Comparison of ENCODE assay signal across 14 cellular contexts in the genomic region with DNA sequence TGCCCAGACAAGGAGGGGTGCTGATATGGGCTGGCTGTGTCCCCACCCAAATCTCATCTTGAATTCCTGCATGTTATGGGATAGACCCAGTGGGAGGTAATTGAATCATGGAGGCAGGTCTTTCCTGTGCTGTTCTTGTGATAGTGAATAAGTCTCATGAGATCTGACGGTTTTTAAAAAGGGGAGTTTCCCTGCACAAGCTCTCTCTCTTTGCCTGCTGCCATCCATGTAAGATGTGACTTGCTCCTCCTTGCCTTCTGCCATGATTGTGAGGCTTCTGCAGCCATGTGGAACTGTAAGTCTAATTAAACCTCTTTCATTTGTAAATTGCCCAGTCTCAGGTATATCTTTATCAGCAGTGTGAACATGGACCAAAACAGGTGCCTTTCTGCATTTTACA. TPM values are rescaled to one million over a fixed set of nuclear protein-coding genes. Genes with fewer than 3 reads are reported as not detected.
A peak's percentile ranks its signal among the peaks of the same experiment; 100 is the strongest.
DNase-seq lines count a peak whose midpoint lies in the region; ATAC-seq, FAIRE-seq and TF ChIP-seq lines count a peak whose summit lies in the region.
"Not testable (repeated sequence)": the region's sequence is repeated elsewhere in the genome, so short reads cannot be mapped to it uniquely, and the experiment has no call there.
"Had no signal": no experiment of that assay in that cellular context is flagged by ENCODE, and none has a peak within 500 bp of the region (broad histone marks: within the 10 kb centered on the region; RNA-seq: fewer than 3 reads in every experiment).

No MANE protein-coding gene starts in this region.

- not testable (repeated sequence) for H3K9ac ChIP-seq in IMR-90 (ENCODE audit: low read depth, low read length); HepG2 (ENCODE audit: insufficient read depth, low read depth, low read length)

- not testable (repeated sequence) for TF ChIP-seq CTCF in IMR-90 (conservative IDR thresholded peaks at IDR 0.05; ENCODE audit: low read depth, low read length); body of pancreas (IDR thresholded peaks at IDR 0.05); HepG2 (CRISPR knock-in tag; IDR thresholded peaks at IDR 0.05); nephron (IDR thresholded peaks at IDR 0.05; ENCODE audit: unreplicated experiment in 3 of 3); progenitor cell of endocrine pancreas (IDR thresholded peaks at IDR 0.05; ENCODE audit: unreplicated experiment); tibial artery (IDR thresholded peaks at IDR 0.05)

- H2AK9ac ChIP-seq in IMR-90 (replicated peaks; ENCODE audit: low read depth, low read length, poor library complexity), result not testable (repeated sequence)

- peak overlapping the region in 1 of 3 experiments; percentile 46 for H3K4me3 Mint-ChIP-seq in nephron
- not testable (repeated sequence) for H3K4me3 Mint-ChIP-seq in progenitor cell of endocrine pancreas (ENCODE audit: low read depth)

- H3K36me3 ChIP-seq in IMR-90 (ENCODE audit: control insufficient read depth, insufficient read depth, low read length); body of pancreas (replicated peaks in 1 of 2; ENCODE audit: insufficient read depth in 1 of 2, low read depth in 2 of 2); HepG2 (replicated peaks in 1 of 2; ENCODE audit: control insufficient read depth in 1 of 2, insufficient read depth in 2 of 2, low read length in 2 of 2); tibial artery: not testable (repeated sequence)

- not testable (repeated sequence) for H2BK120ac ChIP-seq in IMR-90 (ENCODE audit: low read depth, low read length)

- DNase-seq in IMR-90; body of pancreas; HepG2 (ENCODE audit: low spot score); progenitor cell of endocrine pancreas (ENCODE audit: low spot score, unreplicated experiment); tibial artery: not testable (repeated sequence)

- BruUV-seq in IMR-90 (replicated peaks; lab: Mats Ljungman, UMichigan); HepG2 (replicated peaks; lab: Mats Ljungman, UMichigan): not testable (repeated sequence)

- not testable (repeated sequence) for H3K4me2 ChIP-seq in IMR-90 (ENCODE audit: low read depth, low read length); HepG2 (ENCODE audit: low read depth, low read length)

- not testable (repeated sequence) for ATAC-seq in IMR-90 (ENCODE audit: low read depth); body of pancreas; HepG2

- POLR2A ChIA-PET in IMR-90 (lab: Charles Lee; ENCODE audit: unreplicated experiment); HepG2 (lab: Yijun Ruan, JAX): not testable (repeated sequence)

- not testable (repeated sequence) for H4K20me1 ChIP-seq in IMR-90 (ENCODE audit: insufficient read depth, low read length); HepG2 (ENCODE audit: insufficient read depth, low read length)

- H3K9me3 Mint-ChIP-seq in nephron (peaks cover 21% of the 10 kb centered on the region), progenitor cell of endocrine pancreas (ENCODE audit: low read depth) (peaks cover 14% of the 10 kb centered on the region)

- no CpG with 5 or more reads among the region's 1 CpG for WGBS in IMR-90 (ENCODE audit: extremely low coverage in 2 of 2, insufficient read length in 1 of 2), 2 experiments
- WGBS in body of pancreas, 2 donors, result 50 to 100% methylated on average over 1 of the region's 1 CpG
- 25% methylated on average over 1 of the region's 1 CpG for WGBS in HepG2 (ENCODE audit: low lambda C conversion rate)

- not testable (repeated sequence) for H3K4me3 ChIP-seq in IMR-90 (ENCODE audit: insufficient read depth, low read depth, low read length); body of pancreas; HepG2 (replicated peaks in 1 of 3; ENCODE audit: insufficient read depth in 1 of 3, low read depth in 2 of 3, low read length in 3 of 3); tibial artery

- H3K27me3 ChIP-seq in IMR-90 (ENCODE audit: control insufficient read depth, insufficient read depth, low read length); body of pancreas; tibial artery: not testable (repeated sequence)
- peaks cover 0 to 14% of the 10 kb centered on the region in 2 experiments; a peak in 2 of 5 replicates for H3K27me3 ChIP-seq in HepG2 (ENCODE audit: control insufficient read depth in 1 of 2, insufficient read depth in 2 of 2, low read length in 2 of 2)

- H3K4me1 ChIP-seq in IMR-90 (ENCODE audit: control insufficient read depth, insufficient read depth, low read length) (peaks cover 34% of the 10 kb centered on the region), body of pancreas (peaks cover 81% of the 10 kb centered on the region), HepG2 (ENCODE audit: insufficient read depth, low read length) (peaks cover 55% of the 10 kb centered on the region), tibial artery (peaks cover 0 to 55% (median 46%) of the 10 kb centered on the region in 4 donors)

- H3K14ac ChIP-seq in IMR-90 (replicated peaks; ENCODE audit: low read depth, low read length), result not testable (repeated sequence)

- peaks cover 13% of the 10 kb centered on the region for H3K36me3 Mint-ChIP-seq in nephron (ENCODE audit: low read depth)
- H3K36me3 Mint-ChIP-seq in progenitor cell of endocrine pancreas (ENCODE audit: insufficient read depth), result not testable (repeated sequence)

- H3K4ac ChIP-seq in IMR-90 (ENCODE audit: low read depth, low read length), result peak overlapping the region; percentile 72; the same call in 1 of the 2 replicates

- peak overlapping the region; percentile 29; the same call in 1 of the 2 replicates for H4K91ac ChIP-seq in IMR-90 (ENCODE audit: insufficient read depth, low read depth, low read length)

- H3K79me2 ChIP-seq in HepG2 (ENCODE audit: insufficient read depth, low read length), result not testable (repeated sequence)

- intact Hi-C loops in IMR-90 (cut with micrococcal nuclease); body of pancreas (cut with DNase I); HepG2 (cut with micrococcal nuclease; ENCODE audit: unreplicated experiment); tibial artery (cut with DNase I; ENCODE audit: low total_unique reads): not testable (repeated sequence)

- TF ChIP-seq POLR2A in IMR-90 (IDR thresholded peaks at IDR 0.05; ENCODE audit: low read depth, low read length); body of pancreas (IDR thresholded peaks at IDR 0.05); HepG2 (IDR thresholded peaks at IDR 0.05; ENCODE audit: insufficient read depth in 1 of 2, low read depth in 2 of 2, low read length in 2 of 2): not testable (repeated sequence)

- H2BK15ac ChIP-seq in IMR-90 (ENCODE audit: low read depth, low read length), result peak overlapping the region; percentile 87; the same call in 2 of the 3 replicates

- not testable (repeated sequence) for H4K5ac ChIP-seq in IMR-90 (ENCODE audit: low read depth, low read length)

- dilution Hi-C loops in IMR-90 (cut with HindIII; ENCODE audit: low sequenced_read_pairs, unreplicated experiment), result not testable (repeated sequence)

- H2BK5ac ChIP-seq in IMR-90 (ENCODE audit: low read depth, low read length, poor library complexity, severe bottlenecking), result not testable (repeated sequence)

- not testable (repeated sequence) for H3K27ac ChIP-seq in IMR-90 (ENCODE audit: insufficient read depth, low read length); HepG2 (ENCODE audit: extremely low read length, insufficient read depth, low read length)
- H3K27ac ChIP-seq in body of pancreas (peak overlapping the region in 3 of 4 donors; percentile 19 to 99 (median 98)), tibial artery (peak overlapping the region; percentile 92 to 94)

- peak overlapping the region; percentile 23 for H2BK20ac ChIP-seq in IMR-90 (ENCODE audit: low read depth, low read length)

- not testable (repeated sequence) for H3K56ac ChIP-seq in IMR-90 (ENCODE audit: extremely low read depth, insufficient read depth, low read length)

- CTCF ChIA-PET in IMR-90 (lab: Yijun Ruan, JAX); HepG2 (lab: Yijun Ruan, JAX; ENCODE audit: low intra/inter-chr PET ratio, low total read pairs): not testable (repeated sequence)

- not testable (repeated sequence) for H3K9me3 ChIP-seq in IMR-90 (ENCODE audit: control insufficient read depth, insufficient read depth, low read length); body of pancreas; tibial artery
- peaks cover 10% of the 10 kb centered on the region for H3K9me3 ChIP-seq in HepG2 (ENCODE audit: low read length)

- H3K4me1 Mint-ChIP-seq in nephron (peaks cover 68% of the 10 kb centered on the region), progenitor cell of endocrine pancreas (ENCODE audit: low read depth) (peaks cover 45% of the 10 kb centered on the region)

- TF ChIP-seq RAD21 in IMR-90 (IDR thresholded peaks at IDR 0.05; ENCODE audit: low read length); HepG2 (CRISPR knock-in tag; IDR thresholded peaks at IDR 0.05): not testable (repeated sequence)

- peaks cover 0 to 12% of the 10 kb centered on the region in 2 experiments; a peak in 1 of 4 replicates for H3K79me1 ChIP-seq in IMR-90 (ENCODE audit: low read depth in 1 of 2, low read length in 2 of 2)

- TF ChIP-seq EP300 in HepG2 (IDR thresholded peaks at IDR 0.05; ENCODE audit: low read depth in 2 of 2, low read length in 2 of 2); HepG2 (CRISPR knock-in tag; IDR thresholded peaks at IDR 0.05; ENCODE audit: borderline replicate concordance): not testable (repeated sequence)

- not testable (repeated sequence) for H4K8ac ChIP-seq in IMR-90 (ENCODE audit: low read depth in 2 of 2, low read length in 2 of 2)

- H3K27ac Mint-ChIP-seq in nephron, result peak overlapping the region; percentile 99 to 100 (median 99)
- peak overlapping the region; percentile 82 for H3K27ac Mint-ChIP-seq in progenitor cell of endocrine pancreas

- FAIRE-seq in HepG2 (lab: Jason Lieb, UNC), result not testable (repeated sequence)

- not testable (repeated sequence) for H3K23ac ChIP-seq in IMR-90 (ENCODE audit: low read depth, low read length)

- not testable (repeated sequence) for H3K27me3 Mint-ChIP-seq in nephron (ENCODE audit: low read depth); progenitor cell of endocrine pancreas

- in situ Hi-C loops in IMR-90 (cut with MboI; ENCODE audit: low sequenced_read_pairs); HepG2 (cut with HindIII; ENCODE audit: extremely low pct_ligation_motif_present, low pct_unique_long_range_greater_than_20kb): not testable (repeated sequence)

- not testable (repeated sequence) for H2AFZ ChIP-seq in IMR-90 (replicated peaks; ENCODE audit: low read length, poor library complexity); HepG2 (ENCODE audit: low read length)

- peaks cover 26% of the 10 kb centered on the region for H3K9me1 ChIP-seq in IMR-90 (ENCODE audit: insufficient read depth, low read length)

- not testable (repeated sequence) for H3K18ac ChIP-seq in IMR-90 (ENCODE audit: low read depth, low read length)

- H2AK5ac ChIP-seq in IMR-90 (ENCODE audit: low read depth, low read length), result not testable (repeated sequence)

RNA-seq across cellular contexts. Expression of a gene that starts 3.8 kb away (rescaled TPM):
- total RNA-seq in IMR-90 (2012; rRNA removed) (not detected in 2 replicates), body of pancreas (over 10,000 TPM; 26,456 to 42,834 TPM), HepG2 (2016; rRNA removed; fragmentation: Illumina TruSeq; extraction: Trizol) (0.20 TPM in 1 of 2 replicates, not detected in the other), progenitor cell of endocrine pancreas (17.8 and 23.7 TPM in 2 replicates)
- polyA plus RNA-seq in IMR-90 (2012; rRNA removed) (not detected in 2 replicates), HepG2 (2011; rRNA removed) (0.57 and 0.58 TPM in 2 replicates)
- 0.07 TPM in 1 of 2 replicates, not detected in the other for polyA plus RNA-seq in IMR-90 (2012; cell fraction: cytosol; rRNA removed)
- 0.26 and 0.32 TPM in 2 replicates for polyA plus RNA-seq in IMR-90 (2012; cell fraction: nucleus; rRNA removed; ENCODE audit: low replicate concordance)
- 0.20 and 0.35 TPM in 2 replicates for total RNA-seq in HepG2 (2016; cell fraction: cytosol; rRNA removed; fragmentation: Illumina TruSeq; extraction: Trizol; ENCODE audit: low read depth)
- total RNA-seq in HepG2 (2016; cell fraction: insoluble cytoplasmic fraction; rRNA removed; fragmentation: Illumina TruSeq; extraction: Trizol), result not detected in 2 replicates
- 0.34 TPM in 1 of 2 replicates, not detected in the other for total RNA-seq in HepG2 (2016; cell fraction: membrane; rRNA removed; fragmentation: Illumina TruSeq; extraction: Trizol)
- not detected in 2 replicates for total RNA-seq in HepG2 (2016; cell fraction: nucleus; rRNA removed; fragmentation: Illumina TruSeq; extraction: Trizol)
- 0.42 and 0.77 TPM in 2 replicates for polyA plus RNA-seq in HepG2 (2011; cell fraction: cytosol; rRNA removed)
- polyA plus RNA-seq in HepG2 (2011; cell fraction: nucleus; rRNA removed), result 1.2 and 2.4 TPM in 2 replicates
- polyA plus RNA-seq in HepG2 (2012), result 0.16 TPM in 1 of 2 replicates, not detected in the other
- 0.17 and 0.27 TPM in 2 replicates for polyA plus RNA-seq in HepG2 (2016; cell fraction: cytosol; fragmentation: Illumina TruSeq; extraction: Trizol; ENCODE audit: low read depth)
- 0.22 TPM in 1 of 2 replicates, not detected in the other for polyA plus RNA-seq in HepG2 (2016; cell fraction: insoluble cytoplasmic fraction; fragmentation: Illumina TruSeq; extraction: Trizol; ENCODE audit: low read depth)
- 0.14 TPM in 1 of 2 replicates, not detected in the other for polyA plus RNA-seq in HepG2 (2016; cell fraction: membrane; fragmentation: Illumina TruSeq; extraction: Trizol; ENCODE audit: low read depth)
- polyA plus RNA-seq in HepG2 (2016; cell fraction: nucleus; fragmentation: Illumina TruSeq; extraction: Trizol; ENCODE audit: insufficient read depth, low read depth), result not detected in 2 replicates
- not detected in 2 replicates for polyA minus RNA-seq in HepG2 (2011; rRNA and poly(A)+ RNA removed; ENCODE audit: low replicate concordance)
- not detected in 2 replicates for polyA minus RNA-seq in HepG2 (2011; cell fraction: cytosol; rRNA and poly(A)+ RNA removed)
- polyA minus RNA-seq in HepG2 (2011; cell fraction: nucleus; rRNA and poly(A)+ RNA removed), result 0.90 and 1.2 TPM in 2 replicates
- total RNA-seq: A673; CD4-positive, alpha-beta memory T cell; CD4-positive, CD25-positive, alpha-beta regulatory T cell; CD8-positive, alpha-beta memory T cell; Daoy; G401 had no signal
- polyA plus RNA-seq: CD14-positive monocyte; CD4-positive, alpha-beta memory T cell; CD8-positive, alpha-beta memory T cell; GM12878 had no signal

RNA-seq across cellular contexts. Expression of a gene that starts 31.8 kb away (rescaled TPM):
- total RNA-seq in IMR-90 (2012; rRNA removed), result under 0.01 TPM in 1 of 2 replicates, not detected in the other
- polyA plus RNA-seq in IMR-90 (2012; rRNA removed), result 0.53 and 0.86 TPM in 2 replicates
- 0.32 and 0.45 TPM in 2 replicates for polyA plus RNA-seq in IMR-90 (2012; cell fraction: cytosol; rRNA removed)
- polyA plus RNA-seq in IMR-90 (2012; cell fraction: nucleus; rRNA removed; ENCODE audit: low replicate concordance), result 0.72 and 0.95 TPM in 2 replicates
- total RNA-seq in body of pancreas, result not detected
- total RNA-seq in HepG2 (2016; rRNA removed; fragmentation: Illumina TruSeq; extraction: Trizol), result not detected in 2 replicates
- not detected in 2 replicates for total RNA-seq in HepG2 (2016; cell fraction: cytosol; rRNA removed; fragmentation: Illumina TruSeq; extraction: Trizol; ENCODE audit: low read depth)
- not detected in 2 replicates for total RNA-seq in HepG2 (2016; cell fraction: insoluble cytoplasmic fraction; rRNA removed; fragmentation: Illumina TruSeq; extraction: Trizol)
- total RNA-seq in HepG2 (2016; cell fraction: membrane; rRNA removed; fragmentation: Illumina TruSeq; extraction: Trizol), result not detected in 2 replicates
- not detected in 2 replicates for total RNA-seq in HepG2 (2016; cell fraction: nucleus; rRNA removed; fragmentation: Illumina TruSeq; extraction: Trizol)
- 0.30 and 0.48 TPM in 2 replicates for polyA plus RNA-seq in HepG2 (2011; rRNA removed)
- 0.20 and 0.21 TPM in 2 replicates for polyA plus RNA-seq in HepG2 (2011; cell fraction: cytosol; rRNA removed)
- 1.4 and 1.6 TPM in 2 replicates for polyA plus RNA-seq in HepG2 (2011; cell fraction: nucleus; rRNA removed)
- polyA plus RNA-seq in HepG2 (2012), result 0.59 TPM in 1 of 2 replicates, not detected in the other
- polyA plus RNA-seq in HepG2 (2016; cell fraction: cytosol; fragmentation: Illumina TruSeq; extraction: Trizol; ENCODE audit: low read depth), result 0.19 TPM in 1 of 2 replicates, not detected in the other
- polyA plus RNA-seq in HepG2 (2016; cell fraction: insoluble cytoplasmic fraction; fragmentation: Illumina TruSeq; extraction: Trizol; ENCODE audit: low read depth), result not detected in 2 replicates
- polyA plus RNA-seq in HepG2 (2016; cell fraction: membrane; fragmentation: Illumina TruSeq; extraction: Trizol; ENCODE audit: low read depth), result 0.30 TPM in 1 of 2 replicates, not detected in the other
- not detected in 2 replicates for polyA plus RNA-seq in HepG2 (2016; cell fraction: nucleus; fragmentation: Illumina TruSeq; extraction: Trizol; ENCODE audit: insufficient read depth, low read depth)
- 1.0 TPM in 1 of 2 replicates, not detected in the other for polyA minus RNA-seq in HepG2 (2011; rRNA and poly(A)+ RNA removed; ENCODE audit: low replicate concordance)
- polyA minus RNA-seq in HepG2 (2011; cell fraction: cytosol; rRNA and poly(A)+ RNA removed), result not detected in 2 replicates
- polyA minus RNA-seq in HepG2 (2011; cell fraction: nucleus; rRNA and poly(A)+ RNA removed), result not detected in 2 replicates
- not detected in 2 replicates for total RNA-seq in progenitor cell of endocrine pancreas
- total RNA-seq: A673; CD4-positive, alpha-beta memory T cell; G401 had no signal
- polyA plus RNA-seq: CD14-positive monocyte had no signal

Comparison
In these comparisons a context has a peak if more than half of its experiments do, and no peak if none do; other contexts are left out.
1. RNA of a gene that starts 3.8 kb away (total RNA-seq): 26,456 to 42,834 TPM in body of pancreas; 17.8 to 23.7 TPM in progenitor cell of endocrine pancreas, 0.20 to 0.35 TPM in HepG2 and not detected in IMR-90; every median in the first group is over 1,000 times any median in the second.